Comparison of ENCODE assay signal across 21 cellular contexts in the genomic region with DNA sequence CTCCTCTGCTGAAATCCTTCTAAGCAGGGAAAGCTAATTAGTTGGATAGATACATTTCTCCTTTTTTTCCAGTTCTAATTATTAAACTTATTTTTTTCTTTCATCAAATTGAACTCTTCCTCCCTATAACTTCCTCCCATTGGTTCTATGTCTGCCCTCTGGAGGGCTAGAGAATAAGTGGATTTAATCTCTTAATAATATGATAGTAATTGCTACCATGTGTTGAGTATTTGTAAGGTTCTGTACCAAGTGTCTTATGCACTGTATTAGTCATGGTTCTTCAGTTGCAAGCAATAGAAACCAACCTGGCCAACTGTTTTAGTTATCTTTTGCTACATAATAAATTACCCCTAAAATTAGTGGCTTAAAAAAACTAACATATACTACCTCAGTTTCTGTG.
DNase-seq lines count a peak whose midpoint lies in the region; TF ChIP-seq lines count a peak whose summit lies in the region.
"Had no signal": no experiment of that assay in that cellular context is flagged by ENCODE, and none has a peak within 500 bp of the region (broad histone marks: within the 10 kb centered on the region; RNA-seq: fewer than 3 reads in every experiment).

No MANE protein-coding gene starts in this region.

- CTCF ChIA-PET in SK-N-SH (lab: Yijun Ruan, JAX): interaction anchor here (1.2 kb wide), 1 partner anchor 10 kb away, joined by 3 read pairs; no protein-coding TSS in a partner anchor

- TF ChIP-seq EP300 in SK-N-SH (IDR thresholded peaks at IDR 0.05; ENCODE audit: borderline replicate concordance in 1 of 2, low read depth in 1 of 2, low read length in 1 of 2): no peak

- H3K27ac ChIP-seq in GM23248: no peak overlapping the region
- H3K27ac ChIP-seq in SK-N-SH (ENCODE audit: low read depth in 2 of 2, low read length in 1 of 2): no peak overlapping the region
- H3K27ac ChIP-seq: A549 had no signal

- TF ChIP-seq RAD21 in SK-N-SH (IDR thresholded peaks at IDR 0.05; ENCODE audit: low read length): no peak

- H3F3A ChIP-seq in GM23248 (ENCODE audit: insufficient read depth): peaks cover 26% of the 10 kb centered on the region
- H3F3A ChIP-seq in SK-N-SH (replicated peaks; ENCODE audit: insufficient read depth): no peaks in the 10 kb centered on the region

- POLR2A ChIA-PET in SK-N-SH (lab: Yijun Ruan, JAX): no interaction called here

- H2AFZ ChIP-seq in GM23248: no peak overlapping the region
- no peak overlapping the region for H2AFZ ChIP-seq in SK-N-SH (ENCODE audit: low read depth)

- H3K4me1 ChIP-seq in GM23248 (ENCODE audit: insufficient read depth) (peaks cover 25% of the 10 kb centered on the region), SK-N-SH (ENCODE audit: control insufficient read depth in 1 of 2, insufficient read depth in 2 of 2, low read depth in 1 of 2, low read length in 1 of 2) (no peaks in the 10 kb centered on the region)
- H3K4me1 ChIP-seq: Caco-2 had no signal

- DNase-seq in AG09309 (ENCODE audit: low read depth): no peak
- peak; percentile 78 for DNase-seq in GM23248
- DNase-seq in SK-N-SH: no peak
- DNase-seq in fibroblast of the conjunctiva (ENCODE audit: low read depth): peak; percentile 24
- no peak for DNase-seq in GDM1 (lab: John Stamatoyannopoulos, UW)
- DNase-seq in LoVo (ENCODE audit: low spot score): no peak
- DNase-seq in C1 segment of cervical spinal cord (lab: John Stamatoyannopoulos, UW): no peak
- DNase-seq in H4 (ENCODE audit: low spot score): no peak
- DNase-seq: Caco-2; CD4-positive, alpha-beta T cell; H7; KBM-7; MV-4-11; NCI-H1694 treated with DMSO at 0.1 percent for 48 hours; NCI-H2107; NCI-H2227 treated with DMSO at 0.1 percent for 48 hours; NCI-H510A treated with DMSO at 0.1 percent for 48 hours; NCI-H774; RPMI8226; SHP77 treated with DMSO at 0.1 percent for 48 hours had no signal

- no peaks in the 10 kb centered on the region for H3K36me3 ChIP-seq in GM23248 (ENCODE audit: low read depth)
- no peaks in the 10 kb centered on the region for H3K36me3 ChIP-seq in SK-N-SH (replicated peaks in 1 of 2; ENCODE audit: control insufficient read depth in 1 of 2, insufficient read depth in 2 of 2, low read length in 1 of 2)

- H3K9me3 ChIP-seq in GM23248 (ENCODE audit: low read depth): no peaks in the 10 kb centered on the region
- peaks cover 5% of the 10 kb centered on the region; the same call in 1 of the 2 replicates for H3K9me3 ChIP-seq in SK-N-SH
- H3K9me3 ChIP-seq: Caco-2 had no signal

- H3K9ac ChIP-seq in GM23248 (no peak overlapping the region), SK-N-SH (no peak overlapping the region)

- H4K20me1 ChIP-seq in GM23248 (ENCODE audit: insufficient read depth) (no peaks in the 10 kb centered on the region), SK-N-SH (ENCODE audit: insufficient read depth) (no peaks in the 10 kb centered on the region)

- H3K27me3 ChIP-seq in GM23248 (replicated peaks; ENCODE audit: insufficient read depth) (no peaks in the 10 kb centered on the region), SK-N-SH (ENCODE audit: insufficient read depth) (no peaks in the 10 kb centered on the region)

- H3K79me2 ChIP-seq in GM23248 (ENCODE audit: insufficient read depth): no peaks in the 10 kb centered on the region
- H3K79me2 ChIP-seq in SK-N-SH (ENCODE audit: insufficient read depth): no peaks in the 10 kb centered on the region

- in situ Hi-C loops in GM23248 (cut with MboI): no loop called here

- H3K4me2 ChIP-seq in GM23248 (ENCODE audit: unreplicated experiment) (no peak overlapping the region), SK-N-SH (no peak overlapping the region)
- H3K4me2 ChIP-seq: A549 had no signal

- TF ChIP-seq CTCF in AG09309 (IDR thresholded peaks at IDR 0.05; ENCODE audit: control insufficient read depth, insufficient read depth, low read depth, low read length, missing control alignments) (peak; percentile 25), SK-N-SH (IDR thresholded peaks at IDR 0.05) (0 out of 2 replicates have a peak, but pooled peaks have one; percentile 15)

- H3K4me3 ChIP-seq in AG09309 (ENCODE audit: control insufficient read depth, low read depth, low read length) (no peak overlapping the region), GM23248 (no peak overlapping the region), SK-N-SH (ENCODE audit: low read depth in 2 of 2, low read length in 1 of 2) (no peak overlapping the region)
- H3K4me3 ChIP-seq: A549 had no signal

- H3K9me2 ChIP-seq in GM23248 (ENCODE audit: insufficient read depth) (no peaks in the 10 kb centered on the region), SK-N-SH (no peaks in the 10 kb centered on the region)

TF ChIP-seq in SK-N-SH, 30 proteins besides CTCF, POLR2A, EP300 and RAD21:
- TF ChIP-seq MEF2A (IDR thresholded peaks at IDR 0.05; ENCODE audit: borderline replicate concordance, low read depth): no peak
- TF ChIP-seq TCF12 (IDR thresholded peaks at IDR 0.05): peak; percentile 47; the same call in 1 of the 2 replicates

Comparison
In these comparisons a context has a peak if more than half of its experiments do, and no peak if none do; other contexts are left out.
1. DNase-seq: peak in GM23248 (single experiment) and fibroblast of the conjunctiva (single experiment); none in AG09309 (single experiment), SK-N-SH (single experiment), GDM1 (single experiment), LoVo (single experiment), C1 segment of cervical spinal cord (0 of 14) and H4 (single experiment).